27 cellular contexts compared by ENCODE assay signal in genomic region chr4:85302756-85303155, GRCh38.
"Had no signal": no experiment of that assay in that cellular context is flagged by ENCODE, and none has a peak within 500 bp of the region (broad histone marks: within the 10 kb centered on the region; RNA-seq: fewer than 3 reads in every experiment).

No MANE protein-coding gene starts in this region.

- H2AFZ ChIP-seq: parathyroid adenoma had no signal

- H3K4me3 ChIP-seq: breast epithelium, esophagus muscularis mucosa, heart left ventricle, psoas muscle, right atrium auricular region, stomach, tibial artery, upper lobe of right lung had no signal

- DNase-seq: activated CD4-positive, alpha-beta T cell treated with anti-CD3 and anti-CD28 coated beads, Interleukin-2, amount 10 ng/mL, durations not matched to agents 24 days and 14 days; activated CD4-positive, CD25-positive, alpha-beta regulatory T cell treated with anti-CD3 and anti-CD28 coated beads, Interleukin-2, amount 50 U/mL, for 72 hours; activated CD8-positive, alpha-beta T cell treated with anti-CD3 and anti-CD28 coated beads for 36 hours; activated naive CD8-positive, alpha-beta T cell treated with anti-CD3 and anti-CD28 coated beads, Interleukin-2, amount 50 U/mL, for 24 hours; activated T-cell treated with anti-CD3 and anti-CD28 coated beads, Interleukin-2, amount 50 U/mL, for 48 hours; central memory CD4-positive, alpha-beta T cell; foreskin keratinocyte; heart left ventricle; hypothalamus; immature natural killer cell; kidney; left colon; mammary epithelial cell; psoas muscle; stimulated activated CD4-positive, alpha-beta T cell treated with anti-CD3 and anti-CD28 coated beads, Interleukin-15, amount 100 ng/mL, for 24 hours; stimulated activated CD4-positive, alpha-beta T cell treated with anti-CD3 and anti-CD28 coated beads, Interleukin-2, amount 100 ng/mL, for 24 hours; stimulated activated naive B cell treated with anti-CD40 and anti-IgM and Interleukin-4, amounts not matched to agents 10 μg/mL and 1 μg/mL and 100 μg/mL, for 72 hours; stomach; T-helper 9 cell; tibial artery; upper lobe of right lung had no signal

- H3K36me3 ChIP-seq: breast epithelium, esophagus muscularis mucosa, heart left ventricle, right atrium auricular region, stomach, tibial artery, upper lobe of right lung had no signal

- H3K9me3 ChIP-seq: breast epithelium, esophagus muscularis mucosa, psoas muscle, right atrium auricular region, stomach, tibial artery, upper lobe of right lung had no signal

- H3K79me2 ChIP-seq: parathyroid adenoma had no signal

- ATAC-seq: activated CD8-positive, alpha-beta T cell treated with anti-CD3 and anti-CD28 coated beads for 36 hours; activated naive CD8-positive, alpha-beta T cell treated with anti-CD3 and anti-CD28 coated beads, Interleukin-2, amount 50 U/mL, for 24 hours; foreskin keratinocyte; left colon; psoas muscle; stimulated activated naive B cell treated with anti-CD40 and anti-IgM and Interleukin-4, amounts not matched to agents 10 μg/mL and 1 μg/mL and 100 μg/mL, for 72 hours had no signal

- H3K27ac ChIP-seq: breast epithelium, esophagus muscularis mucosa, foreskin keratinocyte, heart left ventricle, parathyroid adenoma, psoas muscle, right atrium auricular region, stomach, tibial artery, upper lobe of right lung, VCaP had no signal

- H3K9ac ChIP-seq: parathyroid adenoma had no signal

- H3K4me1 ChIP-seq: breast epithelium, esophagus muscularis mucosa, foreskin keratinocyte, parathyroid adenoma, psoas muscle, right atrium auricular region, stomach, tibial artery, upper lobe of right lung had no signal

- H3K27me3 ChIP-seq: breast epithelium, esophagus muscularis mucosa, heart left ventricle, right atrium auricular region, stomach, tibial artery, upper lobe of right lung had no signal

- FAIRE-seq: kidney, TTC549 had no signal
